16 cellular contexts compared by ENCODE assay signal in genomic region chr16:57325458-57325857, GRCh38. TPM values are rescaled to one million over a fixed set of nuclear protein-coding genes. Genes with fewer than 3 reads are reported as not detected.
DNase-seq lines count a peak whose midpoint lies in the region; ATAC-seq and TF ChIP-seq lines count a peak whose summit lies in the region.
"Had no signal": no experiment of that assay in that cellular context is flagged by ENCODE, and none has a peak within 500 bp of the region (broad histone marks: within the 10 kb centered on the region; RNA-seq: fewer than 3 reads in every experiment).

No MANE protein-coding gene starts in this region.

- H4K8ac ChIP-seq in mesendoderm (ENCODE audit: low read depth, low read length): no peak overlapping the region

- H2BK120ac ChIP-seq in mesendoderm (ENCODE audit: low read depth, low read length): no peak overlapping the region

- TF ChIP-seq CTCF in PC-3 (conservative IDR thresholded peaks at IDR 0.05; ENCODE audit: low read depth, low read length): no peak
- TF ChIP-seq CTCF in fibroblast of mammary gland (conservative IDR thresholded peaks at IDR 0.05; ENCODE audit: control insufficient read depth, insufficient read depth, low read depth, low read length): no peak
- TF ChIP-seq CTCF in omental fat pad (IDR thresholded peaks at IDR 0.05): no peak

- no peak overlapping the region for H4K5ac ChIP-seq in mesendoderm (ENCODE audit: low read length)

- H3K4me3 ChIP-seq in PC-3 (ENCODE audit: low read length): no peak overlapping the region
- no peak overlapping the region for H3K4me3 ChIP-seq in fibroblast of mammary gland (ENCODE audit: control insufficient read depth, low read depth, low read length)
- H3K4me3 ChIP-seq in mesendoderm (ENCODE audit: low read length): no peak overlapping the region
- H3K4me3 ChIP-seq: A549, Peyer's patch had no signal

- H3K9me2 ChIP-seq in PC-3 (replicated peaks; ENCODE audit: low read length): no peaks in the 10 kb centered on the region

- H3K4me2 ChIP-seq in PC-3 (ENCODE audit: low read length): no peak overlapping the region
- no peak overlapping the region for H3K4me2 ChIP-seq in mesendoderm (ENCODE audit: low read length)
- H3K4me2 ChIP-seq: A549 had no signal

- no peak overlapping the region for H3K27ac ChIP-seq in PC-3 (ENCODE audit: low read length)
- no peak overlapping the region for H3K27ac ChIP-seq in mesendoderm (ENCODE audit: low read depth, low read length)
- H3K27ac ChIP-seq: A549, HL-60, Peyer's patch had no signal

- no peak overlapping the region for H3K9ac ChIP-seq in PC-3 (ENCODE audit: low read length)
- no peak overlapping the region for H3K9ac ChIP-seq in mesendoderm (ENCODE audit: low read length)

- H2AFZ ChIP-seq in PC-3 (ENCODE audit: low read length): no peak overlapping the region

- H3K4me1 ChIP-seq in PC-3 (ENCODE audit: insufficient read depth, low read length) (no peaks in the 10 kb centered on the region), mesendoderm (ENCODE audit: control insufficient read depth, low read depth, low read length) (no peaks in the 10 kb centered on the region)
- H3K4me1 ChIP-seq: A549, Peyer's patch had no signal

- H3K56ac ChIP-seq in mesendoderm (ENCODE audit: low read length): no peak overlapping the region

- H4K20me1 ChIP-seq in PC-3 (ENCODE audit: low read length): no peaks in the 10 kb centered on the region

- H3K79me1 ChIP-seq in mesendoderm (ENCODE audit: low read length): no peaks in the 10 kb centered on the region

- no peak overlapping the region for H3K18ac ChIP-seq in mesendoderm (ENCODE audit: low read length)

- no peak overlapping the region for H2BK15ac ChIP-seq in mesendoderm (replicated peaks; ENCODE audit: low read depth)

- CTCF ChIA-PET in PC-3 (lab: Charles Lee): no interaction called here

- ATAC-seq in PC-3: no peak
- ATAC-seq in omental fat pad (ENCODE audit: low FRiP score): no peak
- ATAC-seq in HG02588 (IDR thresholded peaks at IDR 0.05; ENCODE audit: unreplicated experiment): no peak

- no peaks in the 10 kb centered on the region for H3K9me3 ChIP-seq in PC-3 (ENCODE audit: low read length)
- H3K9me3 ChIP-seq: Peyer's patch had no signal

- peak; percentile 16 for DNase-seq in EL
- peak; percentile 22 for DNase-seq in PC-3
- DNase-seq in fibroblast of mammary gland (ENCODE audit: low read depth): peak; percentile 29
- peak; percentile 23 for DNase-seq in mesendoderm
- no peak for DNase-seq in omental fat pad (ENCODE audit: low spot score)
- no peak for DNase-seq in pons (ENCODE audit: low spot score)
- DNase-seq in COLO829 (ENCODE audit: low spot score): no peak
- DNase-seq: GF-D8, KBM-7, NCI-H1105, NCI-H1694 treated with DMSO at 0.1 percent for 48 hours, Peyer's patch, SHP77 had no signal

- POLR2A ChIA-PET in PC-3 (lab: Charles Lee; ENCODE audit: unreplicated experiment): no interaction called here

- H3K36me3 ChIP-seq in PC-3 (ENCODE audit: low read depth, low read length) (no peaks in the 10 kb centered on the region), mesendoderm (ENCODE audit: control insufficient read depth, insufficient read depth, low read length) (no peaks in the 10 kb centered on the region)
- H3K36me3 ChIP-seq: Peyer's patch had no signal

- no CpG with 5 or more reads among the region's 1 CpG for WGBS in mesendoderm (ENCODE audit: extremely low coverage, insufficient coverage, low lambda C conversion rate)

- no peaks in the 10 kb centered on the region for H3F3A ChIP-seq in PC-3 (ENCODE audit: low read length, unreplicated experiment)

- H3K23ac ChIP-seq in mesendoderm (ENCODE audit: low read length): no peak overlapping the region

- H2AK5ac ChIP-seq in mesendoderm (ENCODE audit: low read length): no peak overlapping the region

- H3K79me2 ChIP-seq in PC-3 (ENCODE audit: low read length): no peaks in the 10 kb centered on the region
- H3K79me2 ChIP-seq in mesendoderm (ENCODE audit: control insufficient read depth, insufficient read depth, low read length): no peaks in the 10 kb centered on the region

- intact Hi-C loops in PC-3 (cut with micrococcal nuclease): no loop called here

- no peak overlapping the region for H3K4ac ChIP-seq in mesendoderm (ENCODE audit: low read depth, low read length)

- no TSS peak for BruUV-seq in PC-3 (replicated peaks; lab: Mats Ljungman, UMichigan)

- H3K27me3 ChIP-seq in PC-3 (ENCODE audit: low read length): no peaks in the 10 kb centered on the region
- no peaks in the 10 kb centered on the region for H3K27me3 ChIP-seq in mesendoderm (ENCODE audit: insufficient read depth, low read length, poor library complexity)
- H3K27me3 ChIP-seq: Peyer's patch had no signal

- no peak overlapping the region for H2BK5ac ChIP-seq in mesendoderm (ENCODE audit: low read length)

RNA-seq across cellular contexts. Expression of gene CCL22, which starts 33.1 kb away (rescaled TPM):
- not detected in 2 replicates for total RNA-seq in PC-3 (2014; rRNA removed)
- 0.03 TPM for polyA plus RNA-seq in mesendoderm (2013, experiment 1 of 2)
- 0.01 TPM for polyA plus RNA-seq in mesendoderm (2013, experiment 2 of 2)
- 1 to 10 TPM in 1 of 4 donors, not detected in 3; 6.7 TPM for total RNA-seq in omental fat pad
- polyA plus RNA-seq: A549 had no signal

RNA-seq across cellular contexts. Expression of gene PLLP, which starts 41.0 kb away (rescaled TPM):
- total RNA-seq in PC-3 (2014; rRNA removed) (0.35 and 1.6 TPM in 2 replicates), omental fat pad (10 to 100 TPM in 3 of 4 donors, 1 to 10 TPM in 1; 9.0 to 49.1 (median 12.2) TPM)
- polyA plus RNA-seq in mesendoderm (2013, experiment 1 of 2): 0.97 TPM
- 0.91 TPM for polyA plus RNA-seq in mesendoderm (2013, experiment 2 of 2)

RNA-seq across cellular contexts. Expression of gene CX3CL1, which starts 46.8 kb away (rescaled TPM):
- total RNA-seq in PC-3 (2014; rRNA removed) (0.35 TPM in 1 of 2 replicates, not detected in the other), omental fat pad (10 to 100 TPM in 2 of 4 donors, 1 to 10 TPM in 2; 7.1 to 59.7 (median 11.9) TPM)
- 0.80 TPM for polyA plus RNA-seq in mesendoderm (2013, experiment 1 of 2)
- polyA plus RNA-seq in mesendoderm (2013, experiment 2 of 2): 0.69 TPM

Comparison
In these comparisons a context has a peak if more than half of its experiments do, and no peak if none do; other contexts are left out.
1. DNase-seq: peak in EL (single experiment), PC-3 (single experiment), fibroblast of mammary gland (single experiment) and mesendoderm (single experiment); none in omental fat pad (single experiment), pons (single experiment) and COLO829 (single experiment).